9 cellular contexts compared by ENCODE assay signal in the genomic region with DNA sequence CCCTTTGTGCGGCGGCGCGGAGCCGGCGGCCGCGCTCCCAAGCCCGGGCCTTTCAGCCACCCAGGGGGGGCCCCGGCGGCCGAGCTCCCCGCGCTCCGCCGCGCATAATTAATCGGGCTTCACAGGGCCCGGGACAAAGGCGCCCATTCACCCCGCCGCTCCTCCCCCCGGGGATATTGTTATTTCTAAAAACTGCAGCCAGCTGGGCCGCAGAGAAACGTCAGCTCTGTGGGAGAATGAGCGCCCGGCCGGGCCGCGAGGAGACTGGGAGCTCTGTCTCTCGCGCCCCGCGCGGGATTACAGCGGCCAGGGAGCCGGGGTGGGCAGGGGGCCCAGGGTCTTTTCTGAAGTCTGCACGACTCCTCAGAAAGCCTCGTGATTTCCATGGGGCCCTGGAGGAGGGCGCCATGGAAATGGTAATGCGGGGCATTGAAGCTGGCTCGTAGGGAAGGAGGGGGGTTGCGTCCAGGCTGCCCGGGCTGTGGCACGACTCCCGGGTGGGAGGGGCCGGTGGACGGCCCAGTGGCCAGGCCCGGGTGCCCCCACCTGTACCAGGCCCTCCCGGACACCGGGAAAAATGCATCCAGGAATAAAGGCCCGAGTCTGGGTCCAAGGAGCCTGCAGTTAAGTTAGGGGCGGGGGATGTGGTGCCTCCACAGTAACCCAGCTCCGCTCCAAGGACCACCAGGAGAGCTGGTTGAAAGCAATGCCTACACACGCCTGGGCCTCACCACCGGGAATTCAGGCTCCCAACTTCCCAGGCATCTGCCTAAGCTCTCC.
DNase-seq lines count a peak whose midpoint lies in the region; ATAC-seq, FAIRE-seq and TF ChIP-seq lines count a peak whose summit lies in the region.
"Had no signal": no experiment of that assay in that cellular context is flagged by ENCODE, and none has a peak within 500 bp of the region (broad histone marks: within the 10 kb centered on the region; RNA-seq: fewer than 3 reads in every experiment).

No MANE protein-coding gene starts in this region.

- no peak for TF ChIP-seq POLR2A in K562 (conservative IDR thresholded peaks at IDR 0.05)

- peaks cover 10% of the 10 kb centered on the region for H3K36me3 Mint-ChIP-seq in Caco-2 (ENCODE audit: insufficient read depth, unreplicated experiment)
- no peaks in the 10 kb centered on the region for H3K36me3 Mint-ChIP-seq in activated CD4-positive, alpha-beta T cell treated with anti-CD3 and anti-CD28 coated beads for 36 hours (ENCODE audit: low read depth)

- BruUV-seq in K562 (replicated peaks; lab: Mats Ljungman, UMichigan), result no TSS peak
- BruUV-seq in Caco-2 (replicated peaks; lab: Mats Ljungman, UMichigan), result no TSS peak

- intact Hi-C loops in K562 (cut with micrococcal nuclease) (no loop called here), Caco-2 (cut with micrococcal nuclease; ENCODE audit: unreplicated experiment) (no loop called here)
- intact Hi-C loops in activated CD4-positive, alpha-beta T cell treated with anti-CD3 and anti-CD28 coated beads for 36 hours (cut with DNase I, micrococcal nuclease), result no loop called here

- peaks cover 24% of the 10 kb centered on the region for H3K9me3 Mint-ChIP-seq in Caco-2 (ENCODE audit: unreplicated experiment)
- H3K9me3 Mint-ChIP-seq in activated CD4-positive, alpha-beta T cell treated with anti-CD3 and anti-CD28 coated beads for 36 hours (ENCODE audit: low read depth), result peaks cover 3% of the 10 kb centered on the region

- H3K27ac ChIP-seq in K562 (ENCODE audit: extremely low read depth, low read depth, low read length), result no peak overlapping the region
- peak overlapping the region; percentile 64 for H3K27ac ChIP-seq in rectal smooth muscle tissue (ENCODE audit: low read depth, low read length)
- H3K27ac ChIP-seq: KMS-11 had no signal

- peak overlapping the region in 1 of 2 experiments; percentile 21; a peak in 1 of 4 replicates for H3K9ac ChIP-seq in K562 (ENCODE audit: insufficient read depth in 1 of 2, low read depth in 2 of 2, low read length in 2 of 2)
- H3K9ac ChIP-seq in rectal smooth muscle tissue (ENCODE audit: low read length), result peak overlapping the region; percentile 6
- H3K9ac ChIP-seq: KMS-11 had no signal

- FAIRE-seq in K562 (lab: Jason Lieb, UNC), result no peak

- H2AFZ ChIP-seq in K562 (ENCODE audit: low read depth, low read length), result no peak overlapping the region

- H3K9me3 ChIP-seq in K562 (replicated peaks; ENCODE audit: control insufficient read depth, insufficient read depth, low read depth, low read length) (no peaks in the 10 kb centered on the region), iPS-18c (ENCODE audit: control insufficient read depth, insufficient read depth, low read length) (peaks cover 5% of the 10 kb centered on the region), Caco-2 (peaks cover 3% of the 10 kb centered on the region)

- TF ChIP-seq RAD21 in K562 (CRISPR knock-in tag; conservative IDR thresholded peaks at IDR 0.05 in 1 of 2, IDR thresholded peaks at IDR 0.05 in 1 of 2), result no peak

- no peak overlapping the region for H3K4me2 ChIP-seq in K562 (ENCODE audit: insufficient read depth, low read length)
- H3K4me2 ChIP-seq: KMS-11 had no signal

- POLR2A ChIA-PET in K562 (lab: Yijun Ruan, JAX) (no interaction called here), Caco-2 (lab: Charles Lee) (no interaction called here)
- POLR2A ChIA-PET in activated CD4-positive, alpha-beta T cell treated with anti-CD3 and anti-CD28 coated beads for 36 hours (lab: Charles Lee), result no interaction called here

- no peak overlapping the region for H3K4me3 Mint-ChIP-seq in Caco-2 (ENCODE audit: unreplicated experiment)
- H3K4me3 Mint-ChIP-seq in activated CD4-positive, alpha-beta T cell treated with anti-CD3 and anti-CD28 coated beads for 36 hours, result no peak overlapping the region

- in situ Hi-C loops in K562 (cut with MboI), result no loop called here

- H4K20me1 ChIP-seq in K562 (replicated peaks; ENCODE audit: control insufficient read depth, insufficient read depth, low read length), result no peaks in the 10 kb centered on the region

- no peak for ATAC-seq in K562
- no peak for ATAC-seq in activated CD4-positive, alpha-beta T cell treated with anti-CD3 and anti-CD28 coated beads for 36 hours

- WGBS in K562 (ENCODE audit: insufficient coverage, low coverage, missing lambda C conversion rate), result 72% methylated on average over 30 of the region's 56 CpGs

- H3K79me2 ChIP-seq in K562 (ENCODE audit: control insufficient read depth, insufficient read depth, low read length), result no peaks in the 10 kb centered on the region

- no peaks in the 10 kb centered on the region for H3K27me3 Mint-ChIP-seq in Caco-2 (ENCODE audit: insufficient read depth, unreplicated experiment)
- no peaks in the 10 kb centered on the region for H3K27me3 Mint-ChIP-seq in activated CD4-positive, alpha-beta T cell treated with anti-CD3 and anti-CD28 coated beads for 36 hours

- no peak overlapping the region for H3K4me3 ChIP-seq in K562
- H3K4me3 ChIP-seq in iPS-18c (ENCODE audit: insufficient read depth, low read depth, low read length), result peak overlapping the region; percentile 32; the same call in 1 of the 2 replicates
- peak overlapping the region; percentile 22 for H3K4me3 ChIP-seq in rectal smooth muscle tissue (ENCODE audit: low read length)
- H3K4me3 ChIP-seq in Caco-2 (ENCODE audit: low read depth, low read length), result no peak overlapping the region

- peaks cover 6 to 15% of the 10 kb centered on the region in 2 experiments; a peak in 4 of 5 replicates for H3K4me1 ChIP-seq in K562 (replicated peaks in 1 of 2; ENCODE audit: control insufficient read depth in 2 of 2, insufficient read depth in 2 of 2, low read length in 2 of 2)
- H3K4me1 ChIP-seq in rectal smooth muscle tissue (ENCODE audit: control insufficient read depth, insufficient read depth, low read length), result peaks cover 12% of the 10 kb centered on the region
- peaks cover under 1% of the 10 kb centered on the region; the same call in 1 of the 2 replicates for H3K4me1 ChIP-seq in Caco-2

- H3K36me3 ChIP-seq in K562 (ENCODE audit: control insufficient read depth, insufficient read depth, low read length) (no peaks in the 10 kb centered on the region), rectal smooth muscle tissue (ENCODE audit: control insufficient read depth, insufficient read depth, low read length) (no peaks in the 10 kb centered on the region), Caco-2 (ENCODE audit: control insufficient read depth, insufficient read depth, low read length) (no peaks in the 10 kb centered on the region)

- peaks cover 6% of the 10 kb centered on the region for H3K4me1 Mint-ChIP-seq in Caco-2 (ENCODE audit: low read depth, unreplicated experiment)
- no peaks in the 10 kb centered on the region for H3K4me1 Mint-ChIP-seq in activated CD4-positive, alpha-beta T cell treated with anti-CD3 and anti-CD28 coated beads for 36 hours

- no peak overlapping the region for H3K27ac Mint-ChIP-seq in Caco-2 (ENCODE audit: unreplicated experiment)
- no peak overlapping the region for H3K27ac Mint-ChIP-seq in activated CD4-positive, alpha-beta T cell treated with anti-CD3 and anti-CD28 coated beads for 36 hours

- TF ChIP-seq EP300 in K562 (IDR thresholded peaks at IDR 0.05; ENCODE audit: low read length), result no peak

- H3K9me1 ChIP-seq in K562 (ENCODE audit: control insufficient read depth, insufficient read depth, low read length), result no peaks in the 10 kb centered on the region

- DNase-seq in GM03348 (ENCODE audit: low spot score) (peak; percentile 58), K562 (ENCODE audit: extremely low read depth in 1 of 4, low spot score in 3 of 4) (no peak), SHP77 treated with DMSO at 0.1 percent for 48 hours (lab: John Stamatoyannopoulos, UW) (no peak), Caco-2 (no peak), NCI-H82 treated with DMSO at 0.1 percent for 48 hours (lab: John Stamatoyannopoulos, UW; ENCODE audit: unreplicated experiment) (no peak)
- DNase-seq in activated CD4-positive, alpha-beta T cell treated with anti-CD3 and anti-CD28 coated beads for 36 hours, result no peak

- TF ChIP-seq CTCF in K562 (IDR thresholded peaks at IDR 0.05 in 2 of 3, conservative IDR thresholded peaks at IDR 0.05 in 1 of 3; ENCODE audit: insufficient read depth in 2 of 3, low read depth in 1 of 3, low read length in 3 of 3), result no peak
- no peak for TF ChIP-seq CTCF in Caco-2 (IDR thresholded peaks at IDR 0.05; ENCODE audit: insufficient read depth in 1 of 2, low read depth in 1 of 2, low read length in 1 of 2, severe bottlenecking in 1 of 2, unreplicated experiment in 1 of 2)

- CTCF ChIA-PET in K562 (lab: Yijun Ruan, JAX; ENCODE audit: low intra/inter-chr PET ratio) (no interaction called here), Caco-2 (lab: Charles Lee) (no interaction called here)
- CTCF ChIA-PET in activated CD4-positive, alpha-beta T cell treated with anti-CD3 and anti-CD28 coated beads for 36 hours (lab: Charles Lee), result no interaction called here

- H3K27me3 ChIP-seq in K562 (ENCODE audit: control insufficient read depth in 2 of 2, insufficient read depth in 2 of 2, low read length in 2 of 2), result no peaks in the 10 kb centered on the region
- no peaks in the 10 kb centered on the region for H3K27me3 ChIP-seq in rectal smooth muscle tissue (ENCODE audit: control insufficient read depth, insufficient read depth, low read length)
- no peaks in the 10 kb centered on the region for H3K27me3 ChIP-seq in Caco-2 (replicated peaks; ENCODE audit: control insufficient read depth, insufficient read depth, low read length)

TF ChIP-seq in K562, 482 proteins besides CTCF, POLR2A, EP300 and RAD21:
- TF ChIP-seq MCM3 (IDR thresholded peaks at IDR 0.05) (no peak), SNIP1 (IDR thresholded peaks at IDR 0.05; ENCODE audit: low read depth) (no peak), FOXM1 (IDR thresholded peaks at IDR 0.05; ENCODE audit: low read depth) (no peak), FOXM1 (CRISPR knock-in tag; IDR thresholded peaks at IDR 0.05; ENCODE audit: low read depth) (no peak), MCM2 (IDR thresholded peaks at IDR 0.05; ENCODE audit: low read depth) (no peak)
- TF ChIP-seq, protein P1, sequence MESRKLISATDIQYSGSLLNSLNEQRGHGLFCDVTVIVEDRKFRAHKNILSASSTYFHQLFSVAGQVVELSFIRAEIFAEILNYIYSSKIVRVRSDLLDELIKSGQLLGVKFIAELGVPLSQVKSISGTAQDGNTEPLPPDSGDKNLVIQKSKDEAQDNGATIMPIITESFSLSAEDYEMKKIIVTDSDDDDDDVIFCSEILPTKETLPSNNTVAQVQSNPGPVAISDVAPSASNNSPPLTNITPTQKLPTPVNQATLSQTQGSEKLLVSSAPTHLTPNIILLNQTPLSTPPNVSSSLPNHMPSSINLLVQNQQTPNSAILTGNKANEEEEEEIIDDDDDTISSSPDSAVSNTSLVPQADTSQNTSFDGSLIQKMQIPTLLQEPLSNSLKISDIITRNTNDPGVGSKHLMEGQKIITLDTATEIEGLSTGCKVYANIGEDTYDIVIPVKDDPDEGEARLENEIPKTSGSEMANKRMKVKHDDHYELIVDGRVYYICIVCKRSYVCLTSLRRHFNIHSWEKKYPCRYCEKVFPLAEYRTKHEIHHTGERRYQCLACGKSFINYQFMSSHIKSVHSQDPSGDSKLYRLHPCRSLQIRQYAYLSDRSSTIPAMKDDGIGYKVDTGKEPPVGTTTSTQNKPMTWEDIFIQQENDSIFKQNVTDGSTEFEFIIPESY (CRISPR knock-in tag; IDR thresholded peaks at IDR 0.05), result peak; percentile 72

Comparison
In these comparisons a context has a peak if more than half of its experiments do, and no peak if none do; other contexts are left out.
1. H3K4me3 ChIP-seq: peak in iPS-18c (single experiment) and rectal smooth muscle tissue (single experiment); none in K562 (single experiment) and Caco-2 (single experiment).